In genomic region chrX:129931411-129932136, GRCh38 we compare ENCODE assay signal across 8 cellular contexts. TPM values are rescaled to one million over a fixed set of nuclear protein-coding genes. Genes with fewer than 3 reads are reported as not detected.
DNase-seq lines count a peak whose midpoint lies in the region; ATAC-seq, FAIRE-seq and TF ChIP-seq lines count a peak whose summit lies in the region.

No MANE protein-coding gene starts in this region.

- TF ChIP-seq CTCF in LNCaP clone FGC (IDR thresholded peaks at IDR 0.05; ENCODE audit: control insufficient read depth, extremely low read depth, insufficient read depth) (no peak), hepatocyte (IDR thresholded peaks at IDR 0.05; ENCODE audit: poor library complexity) (no peak)

- H3K4me1 Mint-ChIP-seq in T-cell, result peaks cover 0 to 7% (median 5%) of the 10 kb centered on the region in 3 donors

- H3K27ac Mint-ChIP-seq in T-cell, result peak overlapping the region; percentile 86 to 89

- H3K4me2 ChIP-seq in hepatocyte, result peak overlapping the region; percentile 75

- CTCF ChIA-PET in T-cell (lab: Charles Lee), result interaction anchor here (0.6 to 1.0 kb wide), 4 partner anchors 97 to 1325 kb away, joined by 3 to 4 read pairs (median 3); no protein-coding TSS in a partner anchor

- H3K4me3 ChIP-seq in LNCaP clone FGC (ENCODE audit: low read depth, low read length) (peak overlapping the region; percentile 59), hepatocyte (peak overlapping the region; percentile 32)

- H3K79me2 ChIP-seq in hepatocyte, result no peaks in the 10 kb centered on the region

- H4K20me1 ChIP-seq in hepatocyte (ENCODE audit: insufficient read depth, poor library complexity, severe bottlenecking), result no peaks in the 10 kb centered on the region

- peaks cover 0 to 4% of the 10 kb centered on the region in 2 donors for H3K27me3 Mint-ChIP-seq in T-cell

- H3K27me3 ChIP-seq in hepatocyte, result peaks cover 10% of the 10 kb centered on the region

- 57% methylated on average over 10 of the region's 50 CpGs for WGBS in hepatocyte (ENCODE audit: low lambda C conversion rate, missing lambda C conversion rate)

- ATAC-seq in T-cell (replicated peaks in 1 of 4) (peak; percentile 35 to 58 (median 40)), GM18519 (IDR thresholded peaks at IDR 0.05; ENCODE audit: low FRiP score, unreplicated experiment) (no peak)

- peak overlapping the region; percentile 72 to 78 (median 76) for H3K4me3 Mint-ChIP-seq in T-cell

- H2AFZ ChIP-seq in hepatocyte, result peak overlapping the region; percentile 68

- H3K36me3 Mint-ChIP-seq in T-cell, result peaks cover 2% of the 10 kb centered on the region

- POLR2A ChIA-PET in T-cell (lab: Charles Lee), result no interaction called here

- FAIRE-seq in H54 (lab: Jason Lieb, UNC), result peak; percentile 72

- H3K4me1 ChIP-seq in hepatocyte (ENCODE audit: insufficient read depth), result no peaks in the 10 kb centered on the region

- DNase-seq in GDM1 (lab: John Stamatoyannopoulos, UW), result peak; percentile 78
- DNase-seq in H54 (ENCODE audit: insufficient read length, low spot score), result peak; percentile 83
- DNase-seq in LNCaP clone FGC (ENCODE audit: low read depth), result peak; percentile 77
- DNase-seq in T-cell, result peak in 33 of 34 experiments; percentile 11 to 62 (median 30)
- peak; percentile 94 for DNase-seq in astrocyte of the hippocampus (ENCODE audit: low read depth, low spot score)
- DNase-seq in hepatocyte (ENCODE audit: low spot score), result peak; percentile 91
- DNase-seq in pulmonary artery endothelial cell (ENCODE audit: low read depth, low spot score), result peak; percentile 53

- no peaks in the 10 kb centered on the region for H3K9me2 ChIP-seq in hepatocyte (replicated peaks; ENCODE audit: insufficient read depth)

- no peaks in the 10 kb centered on the region for H3K36me3 ChIP-seq in hepatocyte (replicated peaks; ENCODE audit: insufficient read depth, low read depth)

- no peaks in the 10 kb centered on the region for H3K9me3 Mint-ChIP-seq in T-cell

- H3K9me3 ChIP-seq in hepatocyte (ENCODE audit: low read depth), result no peaks in the 10 kb centered on the region

- peak overlapping the region; percentile 91 for H3K27ac ChIP-seq in hepatocyte

- TF ChIP-seq POLR2A in H54 (IDR thresholded peaks at IDR 0.05; ENCODE audit: low read depth, low read length), result peak; percentile 31; the same call in 1 of the 2 replicates

RNA-seq across cellular contexts. Expression of gene UTP14A, which starts 25.6 kb away (rescaled TPM):
- total RNA-seq in T-cell, result 10 to 100 TPM; 10.7 to 21.7 (median 18.7) TPM
- total RNA-seq in hepatocyte, result 11.4 and 13.1 TPM in 2 replicates
- 8.7 and 10.5 TPM in 2 replicates for polyA plus RNA-seq in hepatocyte
- total RNA-seq in pulmonary artery endothelial cell, result 23.5 and 30.0 TPM in 2 replicates

RNA-seq across cellular contexts. Expression of gene BCORL1, which starts 50.9 kb away (rescaled TPM):
- total RNA-seq in T-cell (10 to 100 TPM in 4 of 5 donors, 1 to 10 TPM in 1; 8.7 to 13.5 (median 12.3) TPM), hepatocyte (3.0 and 3.4 TPM in 2 replicates), pulmonary artery endothelial cell (1.4 and 2.0 TPM in 2 replicates)
- polyA plus RNA-seq in hepatocyte, result 8.0 and 9.2 TPM in 2 replicates

Comparison
In these comparisons a context has a peak if more than half of its experiments do, and no peak if none do; other contexts are left out.
1. DNase-seq: peak in every context shown above with its lines; median percentile 94 in astrocyte of the hippocampus; 91 in hepatocyte; 83 in H54; 78 in GDM1; 77 in LNCaP clone FGC; 53 in pulmonary artery endothelial cell; 30 in T-cell.